1 cellular context compared by ENCODE assay signal in genomic region chr2:111883661-111884591, GRCh38.
TF ChIP-seq lines count a peak whose summit lies in the region.

A gene with protein sequence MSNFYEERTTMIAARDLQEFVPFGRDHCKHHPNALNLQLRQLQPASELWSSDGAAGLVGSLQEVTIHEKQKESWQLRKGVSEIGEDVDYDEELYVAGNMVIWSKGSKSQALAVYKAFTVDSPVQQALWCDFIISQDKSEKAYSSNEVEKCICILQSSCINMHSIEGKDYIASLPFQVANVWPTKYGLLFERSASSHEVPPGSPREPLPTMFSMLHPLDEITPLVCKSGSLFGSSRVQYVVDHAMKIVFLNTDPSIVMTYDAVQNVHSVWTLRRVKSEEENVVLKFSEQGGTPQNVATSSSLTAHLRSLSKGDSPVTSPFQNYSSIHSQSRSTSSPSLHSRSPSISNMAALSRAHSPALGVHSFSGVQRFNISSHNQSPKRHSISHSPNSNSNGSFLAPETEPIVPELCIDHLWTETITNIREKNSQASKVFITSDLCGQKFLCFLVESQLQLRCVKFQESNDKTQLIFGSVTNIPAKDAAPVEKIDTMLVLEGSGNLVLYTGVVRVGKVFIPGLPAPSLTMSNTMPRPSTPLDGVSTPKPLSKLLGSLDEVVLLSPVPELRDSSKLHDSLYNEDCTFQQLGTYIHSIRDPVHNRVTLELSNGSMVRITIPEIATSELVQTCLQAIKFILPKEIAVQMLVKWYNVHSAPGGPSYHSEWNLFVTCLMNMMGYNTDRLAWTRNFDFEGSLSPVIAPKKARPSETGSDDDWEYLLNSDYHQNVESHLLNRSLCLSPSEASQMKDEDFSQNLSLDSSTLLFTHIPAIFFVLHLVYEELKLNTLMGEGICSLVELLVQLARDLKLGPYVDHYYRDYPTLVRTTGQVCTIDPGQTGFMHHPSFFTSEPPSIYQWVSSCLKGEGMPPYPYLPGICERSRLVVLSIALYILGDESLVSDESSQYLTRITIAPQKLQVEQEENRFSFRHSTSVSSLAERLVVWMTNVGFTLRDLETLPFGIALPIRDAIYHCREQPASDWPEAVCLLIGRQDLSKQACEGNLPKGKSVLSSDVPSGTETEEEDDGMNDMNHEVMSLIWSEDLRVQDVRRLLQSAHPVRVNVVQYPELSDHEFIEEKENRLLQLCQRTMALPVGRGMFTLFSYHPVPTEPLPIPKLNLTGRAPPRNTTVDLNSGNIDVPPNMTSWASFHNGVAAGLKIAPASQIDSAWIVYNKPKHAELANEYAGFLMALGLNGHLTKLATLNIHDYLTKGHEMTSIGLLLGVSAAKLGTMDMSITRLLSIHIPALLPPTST (N-terminal part only) (minus strand): TSS chr2:111884193. CDS start chr2:111880825, 3,368 bp downstream.

TF ChIP-seq in K562, 482 proteins besides CTCF, POLR2A, EP300 and RAD21 (continued from another document and continues in another):
- TF ChIP-seq, protein P1, sequence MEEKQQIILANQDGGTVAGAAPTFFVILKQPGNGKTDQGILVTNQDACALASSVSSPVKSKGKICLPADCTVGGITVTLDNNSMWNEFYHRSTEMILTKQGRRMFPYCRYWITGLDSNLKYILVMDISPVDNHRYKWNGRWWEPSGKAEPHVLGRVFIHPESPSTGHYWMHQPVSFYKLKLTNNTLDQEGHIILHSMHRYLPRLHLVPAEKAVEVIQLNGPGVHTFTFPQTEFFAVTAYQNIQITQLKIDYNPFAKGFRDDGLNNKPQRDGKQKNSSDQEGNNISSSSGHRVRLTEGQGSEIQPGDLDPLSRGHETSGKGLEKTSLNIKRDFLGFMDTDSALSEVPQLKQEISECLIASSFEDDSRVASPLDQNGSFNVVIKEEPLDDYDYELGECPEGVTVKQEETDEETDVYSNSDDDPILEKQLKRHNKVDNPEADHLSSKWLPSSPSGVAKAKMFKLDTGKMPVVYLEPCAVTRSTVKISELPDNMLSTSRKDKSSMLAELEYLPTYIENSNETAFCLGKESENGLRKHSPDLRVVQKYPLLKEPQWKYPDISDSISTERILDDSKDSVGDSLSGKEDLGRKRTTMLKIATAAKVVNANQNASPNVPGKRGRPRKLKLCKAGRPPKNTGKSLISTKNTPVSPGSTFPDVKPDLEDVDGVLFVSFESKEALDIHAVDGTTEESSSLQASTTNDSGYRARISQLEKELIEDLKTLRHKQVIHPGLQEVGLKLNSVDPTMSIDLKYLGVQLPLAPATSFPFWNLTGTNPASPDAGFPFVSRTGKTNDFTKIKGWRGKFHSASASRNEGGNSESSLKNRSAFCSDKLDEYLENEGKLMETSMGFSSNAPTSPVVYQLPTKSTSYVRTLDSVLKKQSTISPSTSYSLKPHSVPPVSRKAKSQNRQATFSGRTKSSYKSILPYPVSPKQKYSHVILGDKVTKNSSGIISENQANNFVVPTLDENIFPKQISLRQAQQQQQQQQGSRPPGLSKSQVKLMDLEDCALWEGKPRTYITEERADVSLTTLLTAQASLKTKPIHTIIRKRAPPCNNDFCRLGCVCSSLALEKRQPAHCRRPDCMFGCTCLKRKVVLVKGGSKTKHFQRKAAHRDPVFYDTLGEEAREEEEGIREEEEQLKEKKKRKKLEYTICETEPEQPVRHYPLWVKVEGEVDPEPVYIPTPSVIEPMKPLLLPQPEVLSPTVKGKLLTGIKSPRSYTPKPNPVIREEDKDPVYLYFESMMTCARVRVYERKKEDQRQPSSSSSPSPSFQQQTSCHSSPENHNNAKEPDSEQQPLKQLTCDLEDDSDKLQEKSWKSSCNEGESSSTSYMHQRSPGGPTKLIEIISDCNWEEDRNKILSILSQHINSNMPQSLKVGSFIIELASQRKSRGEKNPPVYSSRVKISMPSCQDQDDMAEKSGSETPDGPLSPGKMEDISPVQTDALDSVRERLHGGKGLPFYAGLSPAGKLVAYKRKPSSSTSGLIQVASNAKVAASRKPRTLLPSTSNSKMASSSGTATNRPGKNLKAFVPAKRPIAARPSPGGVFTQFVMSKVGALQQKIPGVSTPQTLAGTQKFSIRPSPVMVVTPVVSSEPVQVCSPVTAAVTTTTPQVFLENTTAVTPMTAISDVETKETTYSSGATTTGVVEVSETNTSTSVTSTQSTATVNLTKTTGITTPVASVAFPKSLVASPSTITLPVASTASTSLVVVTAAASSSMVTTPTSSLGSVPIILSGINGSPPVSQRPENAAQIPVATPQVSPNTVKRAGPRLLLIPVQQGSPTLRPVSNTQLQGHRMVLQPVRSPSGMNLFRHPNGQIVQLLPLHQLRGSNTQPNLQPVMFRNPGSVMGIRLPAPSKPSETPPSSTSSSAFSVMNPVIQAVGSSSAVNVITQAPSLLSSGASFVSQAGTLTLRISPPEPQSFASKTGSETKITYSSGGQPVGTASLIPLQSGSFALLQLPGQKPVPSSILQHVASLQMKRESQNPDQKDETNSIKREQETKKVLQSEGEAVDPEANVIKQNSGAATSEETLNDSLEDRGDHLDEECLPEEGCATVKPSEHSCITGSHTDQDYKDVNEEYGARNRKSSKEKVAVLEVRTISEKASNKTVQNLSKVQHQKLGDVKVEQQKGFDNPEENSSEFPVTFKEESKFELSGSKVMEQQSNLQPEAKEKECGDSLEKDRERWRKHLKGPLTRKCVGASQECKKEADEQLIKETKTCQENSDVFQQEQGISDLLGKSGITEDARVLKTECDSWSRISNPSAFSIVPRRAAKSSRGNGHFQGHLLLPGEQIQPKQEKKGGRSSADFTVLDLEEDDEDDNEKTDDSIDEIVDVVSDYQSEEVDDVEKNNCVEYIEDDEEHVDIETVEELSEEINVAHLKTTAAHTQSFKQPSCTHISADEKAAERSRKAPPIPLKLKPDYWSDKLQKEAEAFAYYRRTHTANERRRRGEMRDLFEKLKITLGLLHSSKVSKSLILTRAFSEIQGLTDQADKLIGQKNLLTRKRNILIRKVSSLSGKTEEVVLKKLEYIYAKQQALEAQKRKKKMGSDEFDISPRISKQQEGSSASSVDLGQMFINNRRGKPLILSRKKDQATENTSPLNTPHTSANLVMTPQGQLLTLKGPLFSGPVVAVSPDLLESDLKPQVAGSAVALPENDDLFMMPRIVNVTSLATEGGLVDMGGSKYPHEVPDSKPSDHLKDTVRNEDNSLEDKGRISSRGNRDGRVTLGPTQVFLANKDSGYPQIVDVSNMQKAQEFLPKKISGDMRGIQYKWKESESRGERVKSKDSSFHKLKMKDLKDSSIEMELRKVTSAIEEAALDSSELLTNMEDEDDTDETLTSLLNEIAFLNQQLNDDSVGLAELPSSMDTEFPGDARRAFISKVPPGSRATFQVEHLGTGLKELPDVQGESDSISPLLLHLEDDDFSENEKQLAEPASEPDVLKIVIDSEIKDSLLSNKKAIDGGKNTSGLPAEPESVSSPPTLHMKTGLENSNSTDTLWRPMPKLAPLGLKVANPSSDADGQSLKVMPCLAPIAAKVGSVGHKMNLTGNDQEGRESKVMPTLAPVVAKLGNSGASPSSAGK (IDR thresholded peaks at IDR 0.05) = peak; percentile 81
- TF ChIP-seq CREB1 (IDR thresholded peaks at IDR 0.05) = no peak; the same call in 1 of the 2 replicates
- TF ChIP-seq CREB1 (CRISPR knock-in tag; IDR thresholded peaks at IDR 0.05) = peak; percentile 73
- TF ChIP-seq KDM5B (IDR thresholded peaks at IDR 0.05; ENCODE audit: insufficient replicate concordance, low read depth, low read length) = peak; percentile 93
- peak; percentile 88 for TF ChIP-seq MYC (IDR thresholded peaks at IDR 0.05; ENCODE audit: low read depth, low read length)
- TF ChIP-seq MYC (CRISPR knock-in tag; IDR thresholded peaks at IDR 0.05; ENCODE audit: borderline replicate concordance, low read depth) = peak; percentile 53; the same call in 1 of the 2 replicates
- no peak for TF ChIP-seq TEAD4 (IDR thresholded peaks at IDR 0.05; ENCODE audit: low read length)
- 0 out of 2 replicates have a peak, but pooled peaks have one; percentile 46 for TF ChIP-seq TEAD4 (CRISPR knock-in tag; IDR thresholded peaks at IDR 0.05; ENCODE audit: borderline replicate concordance)
- TF ChIP-seq NRF1 (conservative IDR thresholded peaks at IDR 0.05 in 1 of 2, IDR thresholded peaks at IDR 0.05 in 1 of 2) = peak; percentile 94 to 95
- 0 out of 2 replicates have a peak, but pooled peaks have one; percentile 15 for TF ChIP-seq ZNF830 (CRISPR knock-in tag; IDR thresholded peaks at IDR 0.05)
- peak; percentile 77 for TF ChIP-seq CXXC5 (CRISPR knock-in tag; IDR thresholded peaks at IDR 0.05)
- peak; percentile 87 for TF ChIP-seq POLR2B (IDR thresholded peaks at IDR 0.05; ENCODE audit: low read depth, partially characterized antibody)
- TF ChIP-seq, protein P2, sequence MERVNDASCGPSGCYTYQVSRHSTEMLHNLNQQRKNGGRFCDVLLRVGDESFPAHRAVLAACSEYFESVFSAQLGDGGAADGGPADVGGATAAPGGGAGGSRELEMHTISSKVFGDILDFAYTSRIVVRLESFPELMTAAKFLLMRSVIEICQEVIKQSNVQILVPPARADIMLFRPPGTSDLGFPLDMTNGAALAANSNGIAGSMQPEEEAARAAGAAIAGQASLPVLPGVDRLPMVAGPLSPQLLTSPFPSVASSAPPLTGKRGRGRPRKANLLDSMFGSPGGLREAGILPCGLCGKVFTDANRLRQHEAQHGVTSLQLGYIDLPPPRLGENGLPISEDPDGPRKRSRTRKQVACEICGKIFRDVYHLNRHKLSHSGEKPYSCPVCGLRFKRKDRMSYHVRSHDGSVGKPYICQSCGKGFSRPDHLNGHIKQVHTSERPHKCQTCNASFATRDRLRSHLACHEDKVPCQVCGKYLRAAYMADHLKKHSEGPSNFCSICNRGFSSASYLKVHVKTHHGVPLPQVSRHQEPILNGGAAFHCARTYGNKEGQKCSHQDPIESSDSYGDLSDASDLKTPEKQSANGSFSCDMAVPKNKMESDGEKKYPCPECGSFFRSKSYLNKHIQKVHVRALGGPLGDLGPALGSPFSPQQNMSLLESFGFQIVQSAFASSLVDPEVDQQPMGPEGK (CRISPR knock-in tag; IDR thresholded peaks at IDR 0.05; ENCODE audit: borderline replicate concordance) = no peak
- peak; percentile 39; the same call in 1 of the 2 replicates for TF ChIP-seq GABPA (tag; conservative IDR thresholded peaks at IDR 0.05; ENCODE audit: low read depth)
- TF ChIP-seq ATF1 (CRISPR knock-in tag; IDR thresholded peaks at IDR 0.05) = no peak
- peak; percentile 64 for TF ChIP-seq ATF1 (tag; IDR thresholded peaks at IDR 0.05)
- TF ChIP-seq ZZZ3 (IDR thresholded peaks at IDR 0.05) = no peak
- TF ChIP-seq MLLT1 (IDR thresholded peaks at IDR 0.05) = peak in 1 of 2 experiments; percentile 44; a peak in 1 of 4 replicates
- TF ChIP-seq, protein P3, sequence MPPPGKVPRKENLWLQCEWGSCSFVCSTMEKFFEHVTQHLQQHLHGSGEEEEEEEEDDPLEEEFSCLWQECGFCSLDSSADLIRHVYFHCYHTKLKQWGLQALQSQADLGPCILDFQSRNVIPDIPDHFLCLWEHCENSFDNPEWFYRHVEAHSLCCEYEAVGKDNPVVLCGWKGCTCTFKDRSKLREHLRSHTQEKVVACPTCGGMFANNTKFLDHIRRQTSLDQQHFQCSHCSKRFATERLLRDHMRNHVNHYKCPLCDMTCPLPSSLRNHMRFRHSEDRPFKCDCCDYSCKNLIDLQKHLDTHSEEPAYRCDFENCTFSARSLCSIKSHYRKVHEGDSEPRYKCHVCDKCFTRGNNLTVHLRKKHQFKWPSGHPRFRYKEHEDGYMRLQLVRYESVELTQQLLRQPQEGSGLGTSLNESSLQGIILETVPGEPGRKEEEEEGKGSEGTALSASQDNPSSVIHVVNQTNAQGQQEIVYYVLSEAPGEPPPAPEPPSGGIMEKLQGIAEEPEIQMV (tag; conservative IDR thresholded peaks at IDR 0.05; ENCODE audit: low read depth) = no peak
- peak; percentile 56 for TF ChIP-seq PML (IDR thresholded peaks at IDR 0.05; ENCODE audit: low read length)
- peak; percentile 79 for TF ChIP-seq ZNF143 (CRISPR knock-in tag; IDR thresholded peaks at IDR 0.05)
- TF ChIP-seq SP2 (IDR thresholded peaks at IDR 0.05; ENCODE audit: extremely low read depth, low read depth, low read length, poor library complexity, severe bottlenecking) = no peak
- no peak for TF ChIP-seq ZBTB8A (IDR thresholded peaks at IDR 0.05; ENCODE audit: partially characterized antibody)
- peak; percentile 57 for TF ChIP-seq VEZF1 (CRISPR knock-in tag; IDR thresholded peaks at IDR 0.05)
- TF ChIP-seq KLF13 (tag; IDR thresholded peaks at IDR 0.05; ENCODE audit: borderline replicate concordance, low read depth) = no peak
- peak; percentile 85 for TF ChIP-seq PRDM10 (IDR thresholded peaks at IDR 0.05; ENCODE audit: partially characterized antibody)
- no peak for TF ChIP-seq CCAR2 (IDR thresholded peaks at IDR 0.05; ENCODE audit: low read depth, low read length)
